Comparison of ENCODE assay signal across 20 cellular contexts in the genomic region with DNA sequence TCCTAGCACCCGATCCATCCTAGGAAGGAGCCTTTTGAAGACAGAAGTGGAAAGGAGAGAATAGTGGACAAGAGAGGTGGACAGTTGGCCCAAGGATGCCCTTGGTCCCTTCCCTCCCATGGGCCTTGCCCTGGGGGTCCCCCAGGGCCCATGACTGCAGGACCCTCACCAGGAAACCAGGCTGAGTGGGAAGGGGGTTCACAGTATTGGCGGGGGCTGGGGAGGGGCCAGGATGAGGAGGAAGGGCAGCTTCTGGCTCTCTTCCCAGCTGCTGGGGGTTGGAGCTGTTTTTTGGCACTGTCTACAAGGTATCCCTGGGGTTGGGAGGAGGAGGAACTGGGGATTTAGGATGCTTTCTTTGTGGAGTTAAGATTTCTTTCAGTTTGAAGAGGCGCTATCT.
"Had no signal": no experiment of that assay in that cellular context is flagged by ENCODE, and none has a peak within 500 bp of the region (broad histone marks: within the 10 kb centered on the region; RNA-seq: fewer than 3 reads in every experiment).

No MANE protein-coding gene starts in this region.

- H3K9me3 Mint-ChIP-seq: activated B cell treated with CpG ODN at 0.5 μM for 24 hours; activated CD4-positive, alpha-beta T cell treated with anti-CD3 and anti-CD28 coated beads, Interleukin-2, amount 10 ng/mL, durations not matched to agents 7 days and 5 days; activated T-cell treated with anti-CD3 and anti-CD28 coated beads, Interleukin-2, amount 50 U/mL, for 72 hours; T-helper 2 cell treated with Interferon-gamma antibody and Interleukin-4, amounts not matched to agents 5 μg/mL and 100 μg/mL, for 36 hours had no signal

- H3K36me3 Mint-ChIP-seq: activated naive CD8-positive, alpha-beta T cell; naive thymus-derived CD4-positive, alpha-beta T cell had no signal

- H3K27me3 Mint-ChIP-seq: activated naive CD8-positive, alpha-beta T cell had no signal

- H3K27ac Mint-ChIP-seq: activated B cell treated with CpG ODN at 0.5 μM for 24 hours; activated CD4-positive, alpha-beta T cell treated with anti-CD3 and anti-CD28 coated beads, Interleukin-2, amount 10 ng/mL, durations not matched to agents 7 days and 5 days; activated naive CD8-positive, alpha-beta T cell; activated T-cell treated with anti-CD3 and anti-CD28 coated beads, Interleukin-2, amount 50 U/mL, for 72 hours; naive thymus-derived CD4-positive, alpha-beta T cell; T-helper 2 cell treated with Interferon-gamma antibody and Interleukin-4, amounts not matched to agents 5 μg/mL and 100 μg/mL, for 36 hours had no signal

- H3K27ac ChIP-seq: brain microvascular endothelial cell, gastrocnemius medialis, tibial artery had no signal

- H3K9me3 ChIP-seq: gastrocnemius medialis, heart right ventricle, tibial artery had no signal

- H3K4me3 Mint-ChIP-seq: activated B cell treated with CpG ODN at 0.5 μM for 24 hours; activated CD4-positive, alpha-beta T cell treated with anti-CD3 and anti-CD28 coated beads, Interleukin-2, amount 10 ng/mL, durations not matched to agents 7 days and 5 days; activated naive CD8-positive, alpha-beta T cell; activated T-cell treated with anti-CD3 and anti-CD28 coated beads, Interleukin-2, amount 50 U/mL, for 72 hours; naive thymus-derived CD4-positive, alpha-beta T cell; T-helper 2 cell treated with Interferon-gamma antibody and Interleukin-4, amounts not matched to agents 5 μg/mL and 100 μg/mL, for 36 hours had no signal

- H3K4me3 ChIP-seq: dorsolateral prefrontal cortex, gastrocnemius medialis, heart right ventricle, lung, tibial artery had no signal

- DNase-seq: activated B cell treated with CpG ODN at 0.5 μM for 24 hours; activated CD4-positive, alpha-beta T cell treated with anti-CD3 and anti-CD28 coated beads, Interleukin-2, amount 10 ng/mL, durations not matched to agents 7 days and 5 days; activated CD8-positive, alpha-beta memory T cell treated with anti-CD3 and anti-CD28 coated beads, Interleukin-2, amount 50 U/mL, for 48 hours; activated gamma-delta T cell treated with Interleukin-2 at 50 U/mL for 16 hours; activated T-cell treated with anti-CD3 and anti-CD28 coated beads, Interleukin-2, amount 50 U/mL, for 72 hours; brain microvascular endothelial cell; cerebellar nuclear complex; erythroblast; gastrocnemius medialis; heart right ventricle; left colon; naive thymus-derived CD4-positive, alpha-beta T cell; stimulated activated CD4-positive, alpha-beta T cell treated with anti-CD3 and anti-CD28 coated beads, Interleukin-15, amount 100 ng/mL, for 24 hours; stimulated activated CD4-positive, alpha-beta T cell treated with anti-CD3 and anti-CD28 coated beads, Interleukin-4, amount 100 ng/mL, for 1 hour; stimulated activated naive CD4-positive, alpha-beta T cell; tibial artery had no signal

- ATAC-seq: activated T-cell treated with anti-CD3 and anti-CD28 coated beads, Interleukin-2, amount 50 U/mL, for 72 hours; gastrocnemius medialis; heart right ventricle; left colon; naive thymus-derived CD4-positive, alpha-beta T cell had no signal

- H3K36me3 ChIP-seq: brain microvascular endothelial cell, gastrocnemius medialis had no signal

- H3K27me3 ChIP-seq: brain microvascular endothelial cell, dorsolateral prefrontal cortex, gastrocnemius medialis, heart right ventricle, tibial artery had no signal
